In the genomic region with DNA sequence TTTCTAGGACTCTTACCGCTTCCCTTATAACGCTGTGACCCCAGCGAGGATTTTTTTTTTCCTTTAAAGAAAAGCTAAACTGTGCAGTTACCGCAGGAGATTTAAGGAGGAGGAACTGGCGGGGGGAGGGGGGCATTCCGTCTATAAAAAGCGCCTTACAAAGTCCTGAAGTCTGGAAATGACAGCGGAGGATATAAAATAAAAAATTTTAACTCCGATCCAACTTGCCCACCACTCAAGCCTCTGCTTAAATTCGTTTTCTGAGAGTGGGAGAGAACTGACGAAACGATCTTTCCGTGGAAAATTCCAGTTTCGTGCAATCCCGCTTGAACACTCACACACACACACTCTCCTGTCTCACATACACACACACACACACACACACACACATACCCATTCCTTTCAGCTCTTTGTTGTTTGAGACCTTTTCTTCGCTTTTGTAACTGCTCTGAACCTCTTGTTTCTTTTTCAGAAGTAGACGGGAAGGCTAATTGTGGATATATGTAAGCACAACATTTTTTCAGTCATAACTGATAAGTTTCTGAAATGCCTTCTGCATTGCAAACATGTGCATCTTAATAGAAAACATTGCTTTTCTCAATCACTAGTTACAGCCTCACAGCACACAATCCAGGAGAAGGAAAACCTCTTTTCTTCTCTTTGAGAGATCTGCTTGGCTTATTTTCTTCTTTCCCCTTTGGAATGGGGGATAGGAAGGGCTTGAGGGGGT, we compare ENCODE assay signal across 11 cellular contexts. TPM values are rescaled to one million over a fixed set of nuclear protein-coding genes. Genes with fewer than 3 reads are reported as not detected.
A peak's percentile ranks its signal among the peaks of the same experiment; 100 is the strongest.
DNase-seq lines count a peak whose midpoint lies in the region; ATAC-seq, FAIRE-seq and TF ChIP-seq lines count a peak whose summit lies in the region.
"Had no signal": no experiment of that assay in that cellular context is flagged by ENCODE, and none has a peak within 500 bp of the region (broad histone marks: within the 10 kb centered on the region; RNA-seq: fewer than 3 reads in every experiment).

No MANE protein-coding gene starts in this region.

- TF ChIP-seq CTCF in nephron progenitor cell (IDR thresholded peaks at IDR 0.05) (no peak), WERI-Rb-1 (IDR thresholded peaks at IDR 0.05; ENCODE audit: low read depth, low read length) (no peak)

- no peaks in the 10 kb centered on the region for H3K36me3 ChIP-seq in BLaER1
- no peaks in the 10 kb centered on the region for H3K36me3 ChIP-seq in Karpas-422 (ENCODE audit: insufficient read depth, low read length)
- no peaks in the 10 kb centered on the region for H3K36me3 ChIP-seq in WERI-Rb-1

- H3K4me1 ChIP-seq in BLaER1 (peaks cover 39% of the 10 kb centered on the region), Karpas-422 (ENCODE audit: low read length) (peaks cover 15% of the 10 kb centered on the region)

- H3K36me3 Mint-ChIP-seq in effector memory CD8-positive, alpha-beta T cell (ENCODE audit: insufficient read depth) = peaks cover 2% of the 10 kb centered on the region
- H3K36me3 Mint-ChIP-seq in nephron progenitor cell (ENCODE audit: low read depth) = no peaks in the 10 kb centered on the region

- H4K20me1 ChIP-seq in BLaER1 = peaks cover 26% of the 10 kb centered on the region
- no peaks in the 10 kb centered on the region for H4K20me1 ChIP-seq in Karpas-422 (ENCODE audit: insufficient read depth, low read depth, low read length)

- H3K27me3 ChIP-seq in BLaER1 (peaks cover 77% of the 10 kb centered on the region), Karpas-422 (ENCODE audit: low read length) (no peaks in the 10 kb centered on the region), WERI-Rb-1 (ENCODE audit: insufficient read depth, low read depth, severe bottlenecking) (peaks cover 92% of the 10 kb centered on the region)

- H3K9me3 Mint-ChIP-seq in effector memory CD8-positive, alpha-beta T cell = no peaks in the 10 kb centered on the region
- no peaks in the 10 kb centered on the region for H3K9me3 Mint-ChIP-seq in nephron progenitor cell

- peaks cover 14% of the 10 kb centered on the region in 2 donors for H3K4me1 Mint-ChIP-seq in effector memory CD8-positive, alpha-beta T cell (ENCODE audit: low read depth in 2 of 2)
- peaks cover 55% of the 10 kb centered on the region for H3K4me1 Mint-ChIP-seq in nephron progenitor cell

- ATAC-seq in effector memory CD8-positive, alpha-beta T cell (replicated peaks) = no peak

- peak overlapping the region; percentile 64 for H3K4me3 ChIP-seq in BLaER1
- H3K4me3 ChIP-seq in Karpas-422 (ENCODE audit: low read length) = no peak overlapping the region
- no peak overlapping the region for H3K4me3 ChIP-seq in WERI-Rb-1 (ENCODE audit: low read depth, low read length)

- H3K79me2 ChIP-seq in Karpas-422 (ENCODE audit: low read length) = no peaks in the 10 kb centered on the region

- H3K4me2 ChIP-seq in BLaER1 = peak overlapping the region; percentile 96
- peak overlapping the region; percentile 55 for H3K4me2 ChIP-seq in Karpas-422 (ENCODE audit: low read depth, low read length, poor library complexity, severe bottlenecking)

- H3K9me3 ChIP-seq in BLaER1 (peaks cover 14% of the 10 kb centered on the region), Karpas-422 (ENCODE audit: low read length) (no peaks in the 10 kb centered on the region), WERI-Rb-1 (ENCODE audit: severe bottlenecking) (no peaks in the 10 kb centered on the region)

- no peak overlapping the region for H2AFZ ChIP-seq in Karpas-422 (ENCODE audit: low read length)

- DNase-seq in Karpas-422 (no peak), nephron progenitor cell (no peak), DMS 273 (lab: John Stamatoyannopoulos, UW; ENCODE audit: unreplicated experiment) (no peak), GM12891 (ENCODE audit: insufficient read length, low spot score) (no peak), WERI-Rb-1 (no peak), glomerular visceral epithelial cell (ENCODE audit: extremely low spot score) (no peak)
- no peak for DNase-seq in effector memory CD8-positive, alpha-beta T cell
- DNase-seq: NCI-H1930 had no signal

- H3K27ac ChIP-seq in BLaER1 = no peak overlapping the region
- H3K27ac ChIP-seq in Karpas-422 (ENCODE audit: low read length) = no peak overlapping the region
- no peak overlapping the region for H3K27ac ChIP-seq in WERI-Rb-1

- H3K9me2 ChIP-seq in Karpas-422 (replicated peaks; ENCODE audit: insufficient read depth, low read length) = no peaks in the 10 kb centered on the region

- H3K9ac ChIP-seq in BLaER1 = peak overlapping the region; percentile 55; the same call in 1 of the 2 replicates
- no peak overlapping the region for H3K9ac ChIP-seq in Karpas-422 (ENCODE audit: low read length)

- FAIRE-seq in GM12891 (lab: Jason Lieb, UNC) = no peak
- FAIRE-seq: G401.6, H54 had no signal

- no peak overlapping the region for H3K27ac Mint-ChIP-seq in effector memory CD8-positive, alpha-beta T cell
- H3K27ac Mint-ChIP-seq in nephron progenitor cell = no peak overlapping the region

- H3K4me3 Mint-ChIP-seq in effector memory CD8-positive, alpha-beta T cell = peak overlapping the region; percentile 29 to 80
- peak overlapping the region; percentile 73 for H3K4me3 Mint-ChIP-seq in nephron progenitor cell

- TF ChIP-seq POLR2A in GM12891 (IDR thresholded peaks at IDR 0.05; ENCODE audit: low read depth, low read length) = no peak

- peaks cover 64 to 95% of the 10 kb centered on the region in 2 donors for H3K27me3 Mint-ChIP-seq in effector memory CD8-positive, alpha-beta T cell
- peaks cover 96% of the 10 kb centered on the region for H3K27me3 Mint-ChIP-seq in nephron progenitor cell (ENCODE audit: low read depth, poor library complexity)

TF ChIP-seq in GM12891, 5 proteins besides CTCF, POLR2A, EP300 and RAD21:
- no peak for TF ChIP-seq PAX5 (IDR thresholded peaks at IDR 0.05; ENCODE audit: insufficient read depth, low read length, severe bottlenecking)
- TF ChIP-seq POLR2AphosphoS5 (IDR thresholded peaks at IDR 0.05; ENCODE audit: low read depth, low read length) = no peak
- no peak for TF ChIP-seq POU2F2 (IDR thresholded peaks at IDR 0.05; ENCODE audit: low read depth, low read length)
- no peak for TF ChIP-seq TAF1 (IDR thresholded peaks at IDR 0.05; ENCODE audit: low read depth, low read length)
TF ChIP-seq in GM12891: peak in this region for 0.

RNA-seq across cellular contexts. Expression of gene HPSE2, which starts 0.7 kb away (rescaled TPM):
- not detected in 2 replicates for total RNA-seq in Karpas-422 (2014; rRNA removed; shearing (Covaris generic); ENCODE audit: low replicate concordance)
- polyA plus RNA-seq in GM12891 (2012; ENCODE audit: low read depth, missing spikeins) = not detected
